Comparison of ENCODE assay signal across 24 cellular contexts in the genomic region with DNA sequence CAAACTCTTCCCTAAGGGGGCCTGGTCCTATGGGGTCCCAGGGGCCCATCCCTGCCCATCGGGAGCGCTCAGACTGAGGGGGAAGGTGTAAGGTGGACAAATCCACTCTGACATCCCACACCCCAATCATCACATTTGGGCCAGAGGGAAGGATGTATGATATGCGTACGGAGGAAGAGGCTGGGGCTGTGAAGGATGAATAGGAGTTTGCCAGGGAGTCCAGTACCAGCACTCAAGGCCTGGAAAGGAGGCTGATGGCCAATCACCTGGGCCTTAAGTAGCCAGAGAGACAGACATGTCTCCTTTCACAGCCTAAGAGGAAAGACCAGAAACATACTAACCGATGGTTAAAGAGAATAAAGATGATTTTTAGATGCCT. TPM values are rescaled to one million over a fixed set of nuclear protein-coding genes. Genes with fewer than 3 reads are reported as not detected.
DNase-seq lines count a peak whose midpoint lies in the region; ATAC-seq and TF ChIP-seq lines count a peak whose summit lies in the region.
"Had no signal": no experiment of that assay in that cellular context is flagged by ENCODE, and none has a peak within 500 bp of the region (broad histone marks: within the 10 kb centered on the region; RNA-seq: fewer than 3 reads in every experiment).

No MANE protein-coding gene starts in this region.

- H3K27ac Mint-ChIP-seq in CD8-positive, alpha-beta memory T cell = peak overlapping the region in 4 of 8 donors; percentile 7 to 90 (median 60)
- no peak overlapping the region for H3K27ac Mint-ChIP-seq in osteocyte (ENCODE audit: unreplicated experiment)
- H3K27ac Mint-ChIP-seq in CD8-positive, alpha-beta T cell = no peak overlapping the region
- H3K27ac Mint-ChIP-seq: activated naive CD8-positive, alpha-beta T cell treated with anti-CD3 and anti-CD28 coated beads, Interleukin-2, amount 10 ng/mL, durations not matched to agents 7 days and 5 days; activated T-cell treated with anti-CD3 and anti-CD28 coated beads, Interleukin-2, amount 50 U/mL, for 72 hours; effector memory CD8-positive, alpha-beta T cell; memory B cell had no signal

- no peaks in the 10 kb centered on the region for H3K36me3 Mint-ChIP-seq in CD8-positive, alpha-beta memory T cell
- H3K36me3 Mint-ChIP-seq in osteocyte (ENCODE audit: unreplicated experiment) = no peaks in the 10 kb centered on the region
- H3K36me3 Mint-ChIP-seq in CD8-positive, alpha-beta T cell = no peaks in the 10 kb centered on the region
- H3K36me3 Mint-ChIP-seq: activated naive CD8-positive, alpha-beta T cell treated with anti-CD3 and anti-CD28 coated beads, Interleukin-2, amount 10 ng/mL, durations not matched to agents 7 days and 5 days; memory B cell; naive B cell had no signal

- no peak overlapping the region for H3K4me3 ChIP-seq in CD8-positive, alpha-beta memory T cell (ENCODE audit: low read length)
- peak overlapping the region; percentile 88 for H3K4me3 ChIP-seq in HUES6 (ENCODE audit: low read depth, low read length)
- no peak overlapping the region for H3K4me3 ChIP-seq in hepatocyte
- no peak overlapping the region for H3K4me3 ChIP-seq in CD8-positive, alpha-beta T cell (ENCODE audit: low read depth, low read length)
- H3K4me3 ChIP-seq: gastroesophageal sphincter, uterus had no signal

- no peak for DNase-seq in CD8-positive, alpha-beta memory T cell
- DNase-seq in hepatocyte (ENCODE audit: low spot score) = no peak
- no peak for DNase-seq in osteocyte (ENCODE audit: extremely low spot score, unreplicated experiment)
- no peak for DNase-seq in CD8-positive, alpha-beta T cell
- DNase-seq in activated gamma-delta T cell treated with Interleukin-2 at 50 U/mL for 16 hours = no peak
- DNase-seq: activated CD4-positive, alpha-beta T cell treated with anti-CD3 and anti-CD28 coated beads for 48 hours; activated naive CD8-positive, alpha-beta T cell treated with anti-CD3 and anti-CD28 coated beads, Interleukin-2, amount 10 ng/mL, durations not matched to agents 7 days and 5 days; activated T-cell treated with anti-CD3 and anti-CD28 coated beads, Interleukin-2, amount 50 U/mL, for 72 hours; effector memory CD8-positive, alpha-beta T cell; esophagus squamous epithelium; naive B cell; NCI-H1105 treated with DMSO at 0.1 percent for 48 hours; NCI-H446; posterior cingulate gyrus; SHP77 treated with DMSO at 0.1 percent for 48 hours; sigmoid colon; uterus had no signal

- H3K4me1 ChIP-seq in CD8-positive, alpha-beta memory T cell (ENCODE audit: insufficient read depth, low read length) = peaks cover 16% of the 10 kb centered on the region
- peaks cover 14% of the 10 kb centered on the region for H3K4me1 ChIP-seq in HUES6 (ENCODE audit: control insufficient read depth, insufficient read depth, low read length)
- H3K4me1 ChIP-seq in hepatocyte (ENCODE audit: insufficient read depth) = peaks cover 9% of the 10 kb centered on the region
- peaks cover 20% of the 10 kb centered on the region for H3K4me1 ChIP-seq in CD8-positive, alpha-beta T cell (ENCODE audit: insufficient read depth, low read length)

- H3K27me3 Mint-ChIP-seq in CD8-positive, alpha-beta memory T cell = peaks cover 7 to 20% of the 10 kb centered on the region in 2 donors
- peaks cover 17% of the 10 kb centered on the region for H3K27me3 Mint-ChIP-seq in osteocyte (ENCODE audit: unreplicated experiment)
- peaks cover 10% of the 10 kb centered on the region for H3K27me3 Mint-ChIP-seq in CD8-positive, alpha-beta T cell (ENCODE audit: low read depth)

- no peak for ATAC-seq in CD8-positive, alpha-beta T cell
- ATAC-seq in GM21529 (IDR thresholded peaks at IDR 0.05; ENCODE audit: unreplicated experiment) (no peak), GM18907 (IDR thresholded peaks at IDR 0.05; ENCODE audit: unreplicated experiment) (no peak)
- ATAC-seq: activated T-cell treated with anti-CD3 and anti-CD28 coated beads, Interleukin-2, amount 50 U/mL, for 72 hours; effector memory CD8-positive, alpha-beta T cell; gastroesophageal sphincter had no signal

- H3K4me1 Mint-ChIP-seq in CD8-positive, alpha-beta memory T cell = peaks cover 9 to 22% (median 13%) of the 10 kb centered on the region in 3 donors
- peaks cover 9% of the 10 kb centered on the region for H3K4me1 Mint-ChIP-seq in osteocyte (ENCODE audit: unreplicated experiment)
- peaks cover 6% of the 10 kb centered on the region for H3K4me1 Mint-ChIP-seq in CD8-positive, alpha-beta T cell (ENCODE audit: low read depth)

- 61% methylated on average over 5 of the region's 5 CpGs for WGBS in hepatocyte (ENCODE audit: low lambda C conversion rate, missing lambda C conversion rate)

- H3K9me3 Mint-ChIP-seq in CD8-positive, alpha-beta memory T cell = no peaks in the 10 kb centered on the region
- no peaks in the 10 kb centered on the region for H3K9me3 Mint-ChIP-seq in osteocyte (ENCODE audit: unreplicated experiment)
- H3K9me3 Mint-ChIP-seq in CD8-positive, alpha-beta T cell = no peaks in the 10 kb centered on the region
- H3K9me3 Mint-ChIP-seq: activated naive CD8-positive, alpha-beta T cell treated with anti-CD3 and anti-CD28 coated beads, Interleukin-2, amount 10 ng/mL, durations not matched to agents 7 days and 5 days; activated T-cell treated with anti-CD3 and anti-CD28 coated beads, Interleukin-2, amount 50 U/mL, for 72 hours; effector memory CD8-positive, alpha-beta T cell; memory B cell had no signal

- intact Hi-C loops in CD8-positive, alpha-beta T cell (cut with DNase I, micrococcal nuclease) = loop anchor here in 1 of 2 experiments (5.0 to 10.0 kb wide), 2 partner anchors 99 to 482 kb away; no protein-coding TSS in a partner anchor

- peaks cover 5% of the 10 kb centered on the region for H3K27me3 ChIP-seq in CD8-positive, alpha-beta memory T cell (ENCODE audit: insufficient read depth, low read length, poor library complexity, severe bottlenecking)
- H3K27me3 ChIP-seq in HUES6 (ENCODE audit: control insufficient read depth, insufficient read depth, low read length) = peaks cover 9% of the 10 kb centered on the region; the same call in 1 of the 2 replicates
- H3K27me3 ChIP-seq in hepatocyte = no peaks in the 10 kb centered on the region
- H3K27me3 ChIP-seq in CD8-positive, alpha-beta T cell (ENCODE audit: insufficient read depth, low read length) = peaks cover 4% of the 10 kb centered on the region
- H3K27me3 ChIP-seq: body of pancreas had no signal

- H3K9ac ChIP-seq in HUES6 (ENCODE audit: low read length) = no peak overlapping the region

- POLR2A ChIA-PET in CD8-positive, alpha-beta memory T cell (lab: Charles Lee) = no interaction called here
- POLR2A ChIA-PET in CD8-positive, alpha-beta T cell (lab: Charles Lee) = interaction anchor here (2.2 kb wide), 1 partner anchor 39 kb away, joined by 9 read pairs; a partner anchor contains a TSS

- H3K27ac ChIP-seq in CD8-positive, alpha-beta memory T cell (ENCODE audit: low read depth, low read length) = no peak overlapping the region
- H3K27ac ChIP-seq in HUES6 (ENCODE audit: low read depth, low read length) = no peak overlapping the region
- H3K27ac ChIP-seq in hepatocyte = peak overlapping the region; percentile 65
- H3K27ac ChIP-seq in CD8-positive, alpha-beta T cell (ENCODE audit: low read depth, low read length) = no peak overlapping the region
- H3K27ac ChIP-seq: gastroesophageal sphincter, sigmoid colon, uterus had no signal

- peaks cover 19% of the 10 kb centered on the region for H4K20me1 ChIP-seq in hepatocyte (ENCODE audit: insufficient read depth, poor library complexity, severe bottlenecking)

- H3K4me2 ChIP-seq in hepatocyte = peak overlapping the region; percentile 79

- H3K79me2 ChIP-seq in hepatocyte = peaks cover 26% of the 10 kb centered on the region

- H2AFZ ChIP-seq in hepatocyte = no peak overlapping the region

- TF ChIP-seq CTCF in hepatocyte (IDR thresholded peaks at IDR 0.05; ENCODE audit: poor library complexity) (no peak), osteocyte (IDR thresholded peaks at IDR 0.05) (no peak)
- TF ChIP-seq CTCF in CD8-positive, alpha-beta T cell (IDR thresholded peaks at IDR 0.05) = no peak

- peak overlapping the region in 5 of 7 donors; percentile 2 to 61 (median 43) for H3K4me3 Mint-ChIP-seq in CD8-positive, alpha-beta memory T cell
- peak overlapping the region; percentile 14 for H3K4me3 Mint-ChIP-seq in osteocyte (ENCODE audit: unreplicated experiment)
- no peak overlapping the region for H3K4me3 Mint-ChIP-seq in CD8-positive, alpha-beta T cell
- H3K4me3 Mint-ChIP-seq: activated naive CD8-positive, alpha-beta T cell treated with anti-CD3 and anti-CD28 coated beads, Interleukin-2, amount 10 ng/mL, durations not matched to agents 7 days and 5 days; activated T-cell treated with anti-CD3 and anti-CD28 coated beads, Interleukin-2, amount 50 U/mL, for 72 hours; memory B cell had no signal

- no peaks in the 10 kb centered on the region for H3K9me3 ChIP-seq in CD8-positive, alpha-beta memory T cell (ENCODE audit: low read length)
- no peaks in the 10 kb centered on the region for H3K9me3 ChIP-seq in HUES6 (ENCODE audit: control insufficient read depth, insufficient read depth, low read depth, low read length)
- H3K9me3 ChIP-seq in hepatocyte (ENCODE audit: low read depth) = no peaks in the 10 kb centered on the region
- no peaks in the 10 kb centered on the region for H3K9me3 ChIP-seq in CD8-positive, alpha-beta T cell (ENCODE audit: low read length)
- H3K9me3 ChIP-seq: body of pancreas, esophagus squamous epithelium, gastroesophageal sphincter, sigmoid colon, uterus had no signal

- CTCF ChIA-PET in CD8-positive, alpha-beta memory T cell (lab: Charles Lee) = no interaction called here
- CTCF ChIA-PET in CD8-positive, alpha-beta T cell (lab: Charles Lee) = interaction anchor here (1.5 to 1.9 kb wide), 2 partner anchors 39 to 57 kb away, joined by 5 to 7 read pairs; a partner anchor contains a TSS

- H3K36me3 ChIP-seq in CD8-positive, alpha-beta memory T cell (ENCODE audit: insufficient read depth, low read length) = no peaks in the 10 kb centered on the region
- H3K36me3 ChIP-seq in HUES6 (ENCODE audit: control insufficient read depth, insufficient read depth, low read length) = no peaks in the 10 kb centered on the region
- no peaks in the 10 kb centered on the region for H3K36me3 ChIP-seq in hepatocyte (replicated peaks; ENCODE audit: insufficient read depth, low read depth)
- H3K36me3 ChIP-seq in CD8-positive, alpha-beta T cell (ENCODE audit: insufficient read depth, low read length) = no peaks in the 10 kb centered on the region
- H3K36me3 ChIP-seq: esophagus squamous epithelium, gastroesophageal sphincter, sigmoid colon, uterus had no signal

- H3K9me2 ChIP-seq in hepatocyte (replicated peaks; ENCODE audit: insufficient read depth) = no peaks in the 10 kb centered on the region

RNA-seq across cellular contexts. Expression of a gene that starts 14.9 kb away (rescaled TPM):
- total RNA-seq in CD8-positive, alpha-beta memory T cell = 1 to 10 TPM; 1.5 to 1.7 TPM
- 16.2 TPM for polyA plus RNA-seq in CD8-positive, alpha-beta memory T cell
- 23.7 and 24.4 TPM in 2 replicates for total RNA-seq in hepatocyte
- 49.2 and 56.9 TPM in 2 replicates for polyA plus RNA-seq in hepatocyte
- total RNA-seq in osteocyte = not detected in 2 replicates
- 1 to 10 TPM; 3.4 to 4.6 TPM for total RNA-seq in CD8-positive, alpha-beta T cell

RNA-seq across cellular contexts. Expression of a gene that starts 22.8 kb away (rescaled TPM):
- 10 to 100 TPM; 26.9 to 27.6 TPM for total RNA-seq in CD8-positive, alpha-beta memory T cell
- polyA plus RNA-seq in CD8-positive, alpha-beta memory T cell = 16.0 TPM
- total RNA-seq in hepatocyte (13.7 and 20.7 TPM in 2 replicates), osteocyte (73.0 and 75.7 TPM in 2 replicates)
- polyA plus RNA-seq in hepatocyte = 33.5 and 37.1 TPM in 2 replicates
- total RNA-seq in CD8-positive, alpha-beta T cell = 10 to 100 TPM; 11.4 to 12.2 TPM

RNA-seq across cellular contexts. Expression of a gene that starts 38.4 kb away (rescaled TPM):
- 10 to 100 TPM; 36.3 to 39.0 TPM for total RNA-seq in CD8-positive, alpha-beta memory T cell
- polyA plus RNA-seq in CD8-positive, alpha-beta memory T cell = 40.8 TPM
- total RNA-seq in hepatocyte (20.7 and 27.1 TPM in 2 replicates), osteocyte (21.6 and 24.7 TPM in 2 replicates)
- 25.5 and 29.0 TPM in 2 replicates for polyA plus RNA-seq in hepatocyte
- 10 to 100 TPM; 48.8 to 51.6 TPM for total RNA-seq in CD8-positive, alpha-beta T cell

RNA-seq across cellular contexts. Expression of a gene that starts 39.4 kb away (rescaled TPM):
- 10 to 100 TPM; 85.0 to 95.3 TPM for total RNA-seq in CD8-positive, alpha-beta memory T cell
- 113 TPM for polyA plus RNA-seq in CD8-positive, alpha-beta memory T cell
- total RNA-seq in hepatocyte = 39.0 and 42.2 TPM in 2 replicates
- 71.2 and 86.8 TPM in 2 replicates for polyA plus RNA-seq in hepatocyte
- total RNA-seq in osteocyte = 43.8 and 53.2 TPM in 2 replicates
- 10 to 100 TPM; 72.5 to 78.0 TPM for total RNA-seq in CD8-positive, alpha-beta T cell

RNA-seq across cellular contexts. Expression of a gene that starts 48.9 kb away (rescaled TPM):
- not detected for total RNA-seq in CD8-positive, alpha-beta memory T cell
- polyA plus RNA-seq in CD8-positive, alpha-beta memory T cell = not detected
- total RNA-seq in hepatocyte (not detected in 2 replicates), osteocyte (not detected in 2 replicates)
- polyA plus RNA-seq in hepatocyte = 0.22 TPM in 1 of 2 replicates, not detected in the other
- total RNA-seq in CD8-positive, alpha-beta T cell = not detected
- total RNA-seq: activated naive CD8-positive, alpha-beta T cell treated with anti-CD3 and anti-CD28 coated beads, Interleukin-2, amount 10 ng/mL, durations not matched to agents 7 days and 5 days; activated T-cell treated with anti-CD3 and anti-CD28 coated beads, Interleukin-2, amount 50 U/mL, for 72 hours; body of pancreas; esophagus squamous epithelium; gastroesophageal sphincter; sigmoid colon; subcutaneous adipose tissue had no signal
- polyA plus RNA-seq: sigmoid colon had no signal
